Comparison of ENCODE assay signal across 9 cellular contexts in the genomic region with DNA sequence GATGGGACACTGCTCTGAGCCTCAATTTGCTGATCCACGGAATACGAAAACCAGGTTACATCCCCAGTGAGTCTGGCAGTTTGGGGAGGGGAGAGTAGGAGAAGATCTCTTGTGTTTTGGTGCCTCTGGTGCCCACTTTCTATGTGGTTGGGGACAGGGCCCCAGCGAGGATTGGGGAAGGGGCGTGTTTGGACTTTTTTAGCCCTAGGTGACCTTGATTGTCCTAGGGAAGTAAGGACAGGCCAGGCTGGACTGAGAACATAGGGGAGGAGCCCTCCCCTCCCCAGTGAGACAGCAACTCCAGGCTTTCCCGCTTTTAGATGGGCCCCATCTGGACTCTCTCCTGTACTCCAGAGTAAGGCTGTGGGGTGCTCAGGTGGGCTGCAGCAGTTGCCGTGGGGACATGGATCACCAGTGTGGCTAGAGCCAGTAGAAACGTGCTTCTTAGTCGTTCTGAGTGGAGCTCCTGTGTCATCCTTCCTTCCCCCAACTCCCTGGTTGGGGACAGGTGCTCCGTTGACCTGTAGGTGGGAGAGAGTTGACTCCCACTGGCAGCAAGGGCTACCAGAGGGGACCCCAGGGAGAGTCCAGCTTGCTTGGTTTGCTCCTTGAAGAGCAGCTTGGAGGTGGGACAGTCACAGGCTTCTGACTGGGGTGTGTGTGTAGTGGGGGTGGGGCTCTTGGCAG. TPM values are rescaled to one million over a fixed set of nuclear protein-coding genes. Genes with fewer than 3 reads are reported as not detected.
DNase-seq lines count a peak whose midpoint lies in the region; ATAC-seq and TF ChIP-seq lines count a peak whose summit lies in the region.
"Had no signal": no experiment of that assay in that cellular context is flagged by ENCODE, and none has a peak within 500 bp of the region (broad histone marks: within the 10 kb centered on the region; RNA-seq: fewer than 3 reads in every experiment).

No MANE protein-coding gene starts in this region.

- ATAC-seq in T-cell (replicated peaks in 1 of 4): no peak
- no peak for ATAC-seq in psoas muscle
- no peak for ATAC-seq in GM19395 (IDR thresholded peaks at IDR 0.05; ENCODE audit: unreplicated experiment)
- ATAC-seq in HG02678 (IDR thresholded peaks at IDR 0.05; ENCODE audit: unreplicated experiment): no peak

- TF ChIP-seq CTCF in DOHH2 (IDR thresholded peaks at IDR 0.05; ENCODE audit: low read depth, low read length, poor library complexity, severe bottlenecking) (no peak), fibroblast of lung (conservative IDR thresholded peaks at IDR 0.05 in 1 of 2, IDR thresholded peaks at IDR 0.05 in 1 of 2; ENCODE audit: low read depth in 1 of 2, low read length in 2 of 2) (no peak), psoas muscle (IDR thresholded peaks at IDR 0.05) (no peak)

- peak overlapping the region; percentile 75 for H3K27ac ChIP-seq in DOHH2 (ENCODE audit: low read depth, low read length)
- peak overlapping the region; percentile 62 for H3K27ac ChIP-seq in fibroblast of lung (ENCODE audit: insufficient read depth, low read length)
- peak overlapping the region; percentile 64 for H3K27ac ChIP-seq in psoas muscle

- peaks cover 80% of the 10 kb centered on the region for H3K4me1 ChIP-seq in DOHH2 (ENCODE audit: control insufficient read depth, low read length)
- peaks cover 46% of the 10 kb centered on the region for H3K4me1 ChIP-seq in fibroblast of lung (ENCODE audit: control insufficient read depth, extremely low read depth, insufficient read depth, low read length)
- peaks cover 66% of the 10 kb centered on the region for H3K4me1 ChIP-seq in psoas muscle

- no peaks in the 10 kb centered on the region for H3K9me3 Mint-ChIP-seq in T-cell

- H3K27me3 Mint-ChIP-seq in T-cell: no peaks in the 10 kb centered on the region

- H3K36me3 Mint-ChIP-seq in T-cell: peaks cover 28% of the 10 kb centered on the region

- H3K27ac Mint-ChIP-seq in T-cell: peak overlapping the region; percentile 96 to 99

- intact Hi-C loops in psoas muscle (cut with DNase I): loop anchor here (5.0 to 10.0 kb wide), 2 partner anchors 139 to 141 kb away; no protein-coding TSS in a partner anchor

- peak overlapping the region; percentile 81 to 93 (median 88) for H3K4me3 Mint-ChIP-seq in T-cell

- DNase-seq in T-cell (no peak), fibroblast of lung (ENCODE audit: low read depth in 2 of 2) (no peak), psoas muscle (no peak), NCI-H1417 (lab: John Stamatoyannopoulos, UW) (no peak), GM19240 (ENCODE audit: insufficient read length, low spot score) (no peak)
- DNase-seq: SW 1271 had no signal

- H3K9me3 ChIP-seq in DOHH2 (ENCODE audit: control insufficient read depth, insufficient read depth, low read length): no peaks in the 10 kb centered on the region
- H3K9me3 ChIP-seq in fibroblast of lung (ENCODE audit: control insufficient read depth, insufficient read depth, low read depth, low read length): no peaks in the 10 kb centered on the region
- H3K9me3 ChIP-seq in psoas muscle: no peaks in the 10 kb centered on the region

- H3K4me2 ChIP-seq in DOHH2 (ENCODE audit: low read length): peak overlapping the region; percentile 84
- H3K4me2 ChIP-seq in fibroblast of lung (ENCODE audit: extremely low read depth, insufficient read depth, low read length): peak overlapping the region; percentile 77

- no peak overlapping the region for H3K9ac ChIP-seq in fibroblast of lung (ENCODE audit: insufficient read depth, low read length)

- no peak overlapping the region for H2AFZ ChIP-seq in fibroblast of lung (ENCODE audit: low read length)

- POLR2A ChIA-PET in T-cell (lab: Charles Lee): no interaction called here

- peaks cover 90% of the 10 kb centered on the region for H3K79me2 ChIP-seq in DOHH2 (ENCODE audit: control insufficient read depth, low read length)
- H3K79me2 ChIP-seq in fibroblast of lung (ENCODE audit: control insufficient read depth, insufficient read depth, low read length): peaks cover 86% of the 10 kb centered on the region

- H4K20me1 ChIP-seq in DOHH2 (ENCODE audit: control insufficient read depth, insufficient read depth, low read depth, low read length) (peaks cover 57% of the 10 kb centered on the region), fibroblast of lung (ENCODE audit: control insufficient read depth, extremely low read depth, insufficient read depth, low read length) (peaks cover 4% of the 10 kb centered on the region)

- peaks cover 9% of the 10 kb centered on the region for H3F3A ChIP-seq in DOHH2 (ENCODE audit: control insufficient read depth, insufficient read depth)

- H3K4me3 ChIP-seq in DOHH2 (ENCODE audit: low read length) (peak overlapping the region; percentile 66), fibroblast of lung (replicated peaks in 1 of 4; ENCODE audit: control extremely low read depth in 1 of 4, insufficient read depth in 1 of 4, low read depth in 3 of 4, low read length in 4 of 4) (peak overlapping the region in 2 of 4 experiments; percentile 14 to 83), psoas muscle (peak overlapping the region; percentile 53)

- H3K27me3 ChIP-seq in DOHH2 (ENCODE audit: control insufficient read depth, low read length) (no peaks in the 10 kb centered on the region), fibroblast of lung (ENCODE audit: control insufficient read depth, insufficient read depth, low read length) (no peaks in the 10 kb centered on the region), psoas muscle (ENCODE audit: insufficient read depth in 3 of 3, low read length in 2 of 3) (no peaks in the 10 kb centered on the region)

- peaks cover 84 to 89% (median 89%) of the 10 kb centered on the region in 3 donors for H3K4me1 Mint-ChIP-seq in T-cell

- WGBS in psoas muscle, 3 donors: 29 to 49% (median 41%) methylated on average over 9 of the region's 9 CpGs

- CTCF ChIA-PET in T-cell (lab: Charles Lee): interaction anchor here (0.6 to 1.1 kb wide), 2 partner anchors 14 to 53 kb away, joined by 3 read pairs; a partner anchor contains a TSS

- no peaks in the 10 kb centered on the region for H3K9me2 ChIP-seq in DOHH2 (replicated peaks; ENCODE audit: control insufficient read depth, low read length)

- peaks cover 82% of the 10 kb centered on the region for H3K36me3 ChIP-seq in DOHH2 (ENCODE audit: control insufficient read depth, low read length)
- peaks cover 35% of the 10 kb centered on the region for H3K36me3 ChIP-seq in fibroblast of lung (ENCODE audit: control insufficient read depth, insufficient read depth, low read length)
- peaks cover 0 to 40% of the 10 kb centered on the region in 2 donors for H3K36me3 ChIP-seq in psoas muscle (ENCODE audit: insufficient read depth in 1 of 2, low read depth in 1 of 2)

RNA-seq across cellular contexts. Expression of a gene that starts 4.3 kb away (rescaled TPM):
- total RNA-seq in T-cell: 100 to 1,000 TPM; 150 to 234 (median 224) TPM
- 83.2 and 106 TPM in 2 replicates for total RNA-seq in fibroblast of lung
- 27.3 and 33.9 TPM in 2 replicates for polyA plus RNA-seq in fibroblast of lung
- 64.9 and 89.0 TPM in 2 replicates for polyA plus RNA-seq in fibroblast of lung (2012)
- polyA minus RNA-seq in fibroblast of lung (ENCODE audit: low replicate concordance): 111 and 230 TPM in 2 replicates
- 10 to 100 TPM; 34.9 to 42.9 (median 38.9) TPM for total RNA-seq in psoas muscle
- 10 to 100 TPM; 45.8 to 67.6 (median 50.0) TPM for polyA plus RNA-seq in psoas muscle

RNA-seq across cellular contexts. Expression of a gene that starts 25.3 kb away (rescaled TPM):
- total RNA-seq in T-cell (10 to 100 TPM; 42.4 to 77.9 (median 63.2) TPM), fibroblast of lung (4.4 and 10.6 TPM in 2 replicates), psoas muscle (10 to 100 TPM in 3 of 4 donors, 1 to 10 TPM in 1; 8.2 to 14.5 (median 13.9) TPM)
- polyA plus RNA-seq in fibroblast of lung (11.8 and 12.8 TPM in 2 replicates), psoas muscle (10 to 100 TPM; 19.2 to 28.7 (median 23.4) TPM)
- polyA plus RNA-seq in fibroblast of lung (2012): 24.0 and 26.1 TPM in 2 replicates
- 20.2 and 33.3 TPM in 2 replicates for polyA minus RNA-seq in fibroblast of lung (ENCODE audit: low replicate concordance)

RNA-seq across cellular contexts. Expression of a gene that starts 28.0 kb away (rescaled TPM):
- total RNA-seq in T-cell (1 to 10 TPM in 4 of 5 donors, not detected in 1; 1.5 to 5.2 (median 4.1) TPM), fibroblast of lung (0.26 TPM in 1 of 2 replicates, not detected in the other), psoas muscle (1 to 10 TPM in 1 of 4 donors, not detected in 3; 1.3 TPM)
- polyA plus RNA-seq in fibroblast of lung (0.99 TPM in 1 of 2 replicates, not detected in the other), psoas muscle (under 1 TPM in 2 of 3 donors, not detected in 1; 0.38 to 0.77 TPM)
- polyA plus RNA-seq in fibroblast of lung (2012): 2.0 TPM in 1 of 2 replicates, not detected in the other
- 2.2 TPM in 1 of 2 replicates, not detected in the other for polyA minus RNA-seq in fibroblast of lung (ENCODE audit: low replicate concordance)

RNA-seq across cellular contexts. Expression of a gene that starts 46.9 kb away (rescaled TPM):
- 1 to 10 TPM in 1 of 5 donors, under 1 TPM in 2, not detected in 2; 0.59 to 1.1 (median 0.66) TPM for total RNA-seq in T-cell
- total RNA-seq in fibroblast of lung: not detected in 2 replicates
- not detected in 2 replicates for polyA plus RNA-seq in fibroblast of lung
- polyA plus RNA-seq in fibroblast of lung (2012): not detected in 2 replicates
- not detected in 2 replicates for polyA minus RNA-seq in fibroblast of lung (ENCODE audit: low replicate concordance)
- total RNA-seq in psoas muscle: under 1 TPM in 1 of 4 donors, not detected in 3; 0.32 TPM
- polyA plus RNA-seq in psoas muscle: not detected

RNA-seq across cellular contexts. Expression of a gene that starts 52.3 kb away (rescaled TPM):
- 100 to 1,000 TPM in 1 of 5 donors, 10 to 100 TPM in 4; 65.2 to 101 (median 79.1) TPM for total RNA-seq in T-cell
- 22.1 and 41.9 TPM in 2 replicates for total RNA-seq in fibroblast of lung
- polyA plus RNA-seq in fibroblast of lung: 74.4 and 134 TPM in 2 replicates
- polyA plus RNA-seq in fibroblast of lung (2012): 54.5 and 108 TPM in 2 replicates
- 179 and 323 TPM in 2 replicates for polyA minus RNA-seq in fibroblast of lung (ENCODE audit: low replicate concordance)
- total RNA-seq in psoas muscle: 10 to 100 TPM; 27.5 to 43.6 (median 33.5) TPM
- polyA plus RNA-seq in psoas muscle: 10 to 100 TPM; 21.5 to 34.2 (median 22.5) TPM
